9 cellular contexts compared by ENCODE assay signal in genomic region chrX:69556094-69557011, GRCh38. TPM values are rescaled to one million over a fixed set of nuclear protein-coding genes. Genes with fewer than 3 reads are reported as not detected.
A peak's percentile ranks its signal among the peaks of the same experiment; 100 is the strongest.
DNase-seq lines count a peak whose midpoint lies in the region; ATAC-seq, FAIRE-seq and TF ChIP-seq lines count a peak whose summit lies in the region.
"Had no signal": no experiment of that assay in that cellular context is flagged by ENCODE, and none has a peak within 500 bp of the region (broad histone marks: within the 10 kb centered on the region; RNA-seq: fewer than 3 reads in every experiment).

No MANE protein-coding gene starts in this region.

- no peak overlapping the region for H3K4me2 ChIP-seq in smooth muscle cell

- H3K36me3 ChIP-seq in iPS-15b (ENCODE audit: control insufficient read depth, insufficient read depth, low read length) (no peaks in the 10 kb centered on the region), smooth muscle cell (ENCODE audit: low read depth) (no peaks in the 10 kb centered on the region)

- H3K4me3 ChIP-seq in iPS-15b (ENCODE audit: low read depth, low read length) = peak overlapping the region; percentile 18
- no peak overlapping the region for H3K4me3 ChIP-seq in smooth muscle cell

- peaks cover 6% of the 10 kb centered on the region for H3K4me1 ChIP-seq in iPS-15b (ENCODE audit: control insufficient read depth, insufficient read depth, low read length)
- no peaks in the 10 kb centered on the region for H3K4me1 ChIP-seq in smooth muscle cell (ENCODE audit: low read depth)

- ATAC-seq in GM21367 (IDR thresholded peaks at IDR 0.05; ENCODE audit: unreplicated experiment) = no peak

- FAIRE-seq in HTR-8/SVneo (lab: Jason Lieb, UNC) = no peak

- H3K9ac ChIP-seq in iPS-15b (ENCODE audit: low read depth, low read length) (no peak overlapping the region), smooth muscle cell (ENCODE audit: low read depth) (no peak overlapping the region)

- no peaks in the 10 kb centered on the region for H3F3A ChIP-seq in smooth muscle cell (ENCODE audit: low read depth)

- H3K79me2 ChIP-seq in smooth muscle cell (ENCODE audit: low read depth) = no peaks in the 10 kb centered on the region

- no peaks in the 10 kb centered on the region for H4K20me1 ChIP-seq in smooth muscle cell (ENCODE audit: low read depth)

- no peak overlapping the region for H3K27ac ChIP-seq in smooth muscle cell (ENCODE audit: low read depth)
- H3K27ac ChIP-seq: HL-60 had no signal

- 60% methylated on average over 15 of the region's 15 CpGs for WGBS in smooth muscle cell (ENCODE audit: low lambda C conversion rate)

- H3K27me3 ChIP-seq in iPS-15b (ENCODE audit: control insufficient read depth, insufficient read depth, low read length) (no peaks in the 10 kb centered on the region), smooth muscle cell (ENCODE audit: low read depth) (no peaks in the 10 kb centered on the region)

- peak overlapping the region; percentile 58 for H2AFZ ChIP-seq in smooth muscle cell (ENCODE audit: low read depth)

- DNase-seq in HTR-8/SVneo (ENCODE audit: insufficient read length, low spot score) (peak; percentile 7), SW480 (ENCODE audit: low spot score) (peak; percentile 94), smooth muscle cell (lab: John Stamatoyannopoulos, UW; ENCODE audit: unreplicated experiment) (no peak), glomerular visceral epithelial cell (ENCODE audit: extremely low spot score) (no peak)
- DNase-seq in NK-92 treated with Interleukin-12 subunit alpha and Interleukin-12 subunit beta, amount 100 ng/mL, for 24 hours (lab: John Stamatoyannopoulos, UW) = no peak
- DNase-seq: activated CD4-positive, alpha-beta T cell treated with anti-CD3 and anti-CD28 coated beads for 48 hours had no signal

- H3K9me3 ChIP-seq in iPS-15b (ENCODE audit: control insufficient read depth, insufficient read depth, low read length) (no peaks in the 10 kb centered on the region), smooth muscle cell (replicated peaks; ENCODE audit: low read depth) (no peaks in the 10 kb centered on the region)

- TF ChIP-seq CTCF in smooth muscle cell (IDR thresholded peaks at IDR 0.05; ENCODE audit: borderline replicate concordance, insufficient read depth, poor library complexity, severe bottlenecking) = no peak

RNA-seq across cellular contexts. Expression of gene NALF2, which starts 52.2 kb away (rescaled TPM):
- not detected in 2 replicates for total RNA-seq in smooth muscle cell
- not detected in 2 replicates for polyA plus RNA-seq in smooth muscle cell

RNA-seq across cellular contexts. Expression of gene EDA, which starts 59.6 kb away (rescaled TPM):
- 1.3 and 2.0 TPM in 2 replicates for total RNA-seq in smooth muscle cell
- 1.0 TPM in 1 of 2 replicates, not detected in the other for polyA plus RNA-seq in smooth muscle cell

Comparison
In these comparisons a context has a peak if more than half of its experiments do, and no peak if none do; other contexts are left out.
1. DNase-seq: peak in HTR-8/SVneo (single experiment) and SW480 (single experiment); none in smooth muscle cell (single experiment), glomerular visceral epithelial cell (single experiment) and NK-92 treated with Interleukin-12 subunit alpha and Interleukin-12 subunit beta, amount 100 ng/mL, for 24 hours (single experiment).